Comparison of ENCODE assay signal across 8 cellular contexts in genomic region chr6:100116409-100117194, GRCh38.
DNase-seq lines count a peak whose midpoint lies in the region; ATAC-seq and TF ChIP-seq lines count a peak whose summit lies in the region.

No MANE protein-coding gene starts in this region.

- no peak overlapping the region for H3K27ac Mint-ChIP-seq in activated naive CD4-positive, alpha-beta T cell treated with anti-CD3 and anti-CD28 coated beads, Interleukin-2, amount 10 ng/mL, durations not matched to agents 7 days and 5 days

- WGBS in spleen, 5 donors: 27 to 37% (median 31%) methylated on average over 4 of the region's 4 CpGs

- intact Hi-C loops in spleen (cut with DNase I; ENCODE audit: low total_unique reads): loop anchor here (10.0 kb wide), 1 partner anchor 548 kb away; no protein-coding TSS in a partner anchor

- H3K4me1 Mint-ChIP-seq in activated naive CD4-positive, alpha-beta T cell treated with anti-CD3 and anti-CD28 coated beads, Interleukin-2, amount 10 ng/mL, durations not matched to agents 7 days and 5 days: no peaks in the 10 kb centered on the region

- no peaks in the 10 kb centered on the region for H3K36me3 Mint-ChIP-seq in activated naive CD4-positive, alpha-beta T cell treated with anti-CD3 and anti-CD28 coated beads, Interleukin-2, amount 10 ng/mL, durations not matched to agents 7 days and 5 days

- H3K27ac ChIP-seq in right atrium auricular region: no peak overlapping the region
- H3K27ac ChIP-seq in spleen: no peak overlapping the region

- peak; percentile 46 to 76 for TF ChIP-seq CTCF in right atrium auricular region (IDR thresholded peaks at IDR 0.05)
- peak in 10 of 11 experiments; percentile 11 to 74 (median 53) for TF ChIP-seq CTCF in spleen (IDR thresholded peaks at IDR 0.05 in 8 of 11, conservative IDR thresholded peaks at IDR 0.05 in 3 of 11)

- H3K4me1 ChIP-seq in right atrium auricular region: no peaks in the 10 kb centered on the region
- H3K4me1 ChIP-seq in spleen: no peaks in the 10 kb centered on the region

- peak; percentile 61 for DNase-seq in COR-L47 (lab: John Stamatoyannopoulos, UW)
- DNase-seq in NCI-H446 treated with DMSO at 0.1 percent for 48 hours (lab: John Stamatoyannopoulos, UW): peak; percentile 43
- peak; percentile 47 for DNase-seq in activated naive CD4-positive, alpha-beta T cell treated with anti-CD3 and anti-CD28 coated beads, Interleukin-2, amount 10 ng/mL, durations not matched to agents 7 days and 5 days
- no peak for DNase-seq in right atrium auricular region (ENCODE audit: low spot score)
- no peak for DNase-seq in spleen
- DNase-seq in effector CD8-positive, alpha-beta T cell (lab: John Stamatoyannopoulos, UW): no peak

- no peaks in the 10 kb centered on the region for H3K9me3 Mint-ChIP-seq in activated naive CD4-positive, alpha-beta T cell treated with anti-CD3 and anti-CD28 coated beads, Interleukin-2, amount 10 ng/mL, durations not matched to agents 7 days and 5 days

- no peak for TF ChIP-seq POLR2A in spleen (IDR thresholded peaks at IDR 0.05)

- no peak overlapping the region for H3K4me3 ChIP-seq in right atrium auricular region
- no peak overlapping the region for H3K4me3 ChIP-seq in spleen

- H3K27me3 ChIP-seq in right atrium auricular region (no peaks in the 10 kb centered on the region), spleen (replicated peaks in 1 of 7) (peaks cover 0 to 15% (median 0%) of the 10 kb centered on the region in 7 donors)

- H3K9me3 ChIP-seq in right atrium auricular region (no peaks in the 10 kb centered on the region), spleen (no peaks in the 10 kb centered on the region)

- CTCF ChIA-PET in activated naive CD4-positive, alpha-beta T cell treated with anti-CD3 and anti-CD28 coated beads, Interleukin-2, amount 10 ng/mL, durations not matched to agents 7 days and 5 days (lab: Charles Lee): interaction anchor here (0.9 to 1.6 kb wide), 6 partner anchors 9 to 548 kb away, joined by 3 to 4 read pairs (median 3); no protein-coding TSS in a partner anchor

- ATAC-seq in GM18858 (IDR thresholded peaks at IDR 0.05; ENCODE audit: unreplicated experiment) (peak; percentile 65), HG03280 (IDR thresholded peaks at IDR 0.05; ENCODE audit: unreplicated experiment) (peak; percentile 60)

- H3K36me3 ChIP-seq in right atrium auricular region (no peaks in the 10 kb centered on the region), spleen (no peaks in the 10 kb centered on the region)

- H3K27me3 Mint-ChIP-seq in activated naive CD4-positive, alpha-beta T cell treated with anti-CD3 and anti-CD28 coated beads, Interleukin-2, amount 10 ng/mL, durations not matched to agents 7 days and 5 days: no peaks in the 10 kb centered on the region

- H3K4me3 Mint-ChIP-seq in activated naive CD4-positive, alpha-beta T cell treated with anti-CD3 and anti-CD28 coated beads, Interleukin-2, amount 10 ng/mL, durations not matched to agents 7 days and 5 days: no peak overlapping the region

Comparison
In these comparisons a context has a peak if more than half of its experiments do, and no peak if none do; other contexts are left out.
1. DNase-seq: peak in COR-L47 (single experiment), NCI-H446 treated with DMSO at 0.1 percent for 48 hours (single experiment) and activated naive CD4-positive, alpha-beta T cell treated with anti-CD3 and anti-CD28 coated beads, Interleukin-2, amount 10 ng/mL, durations not matched to agents 7 days and 5 days (single experiment); none in right atrium auricular region (single experiment), spleen (single experiment) and effector CD8-positive, alpha-beta T cell (single experiment).